Comparison of ENCODE assay signal across 13 cellular contexts in genomic region chr5:160500776-160501175, GRCh38.
DNase-seq lines count a peak whose midpoint lies in the region; ATAC-seq and TF ChIP-seq lines count a peak whose summit lies in the region.
"Had no signal": no experiment of that assay in that cellular context is flagged by ENCODE, and none has a peak within 500 bp of the region (broad histone marks: within the 10 kb centered on the region; RNA-seq: fewer than 3 reads in every experiment).

No MANE protein-coding gene starts in this region.

- H3K4me3 Mint-ChIP-seq in H9: no peak overlapping the region
- H3K4me3 Mint-ChIP-seq: HFFc6, neural crest cell had no signal

- H2AK5ac ChIP-seq in H9 (ENCODE audit: insufficient read length, low read length): no peak overlapping the region

- no peak for TF ChIP-seq EP300 in SK-N-SH (IDR thresholded peaks at IDR 0.05; ENCODE audit: borderline replicate concordance in 1 of 2, low read depth in 1 of 2, low read length in 1 of 2)

- H3K4me1 Mint-ChIP-seq in H9: peaks cover 3 to 5% of the 10 kb centered on the region in 2 experiments

- no peaks in the 10 kb centered on the region for H3K36me3 Mint-ChIP-seq in H9 (ENCODE audit: insufficient read depth in 1 of 3, low read depth in 3 of 3)

- POLR2A ChIA-PET in SK-N-SH (lab: Yijun Ruan, JAX): no interaction called here

- H3K27me3 Mint-ChIP-seq in H9 (ENCODE audit: low read depth): peaks cover 7% of the 10 kb centered on the region

- 73% methylated on average over 1 of the region's 1 CpG for WGBS in SK-N-SH (ENCODE audit: low lambda C conversion rate)
- no CpG with 5 or more reads among the region's 1 CpG for WGBS in H9 (ENCODE audit: extremely low coverage, insufficient read length, low lambda C conversion rate)

- H2AFZ ChIP-seq in SK-N-SH (ENCODE audit: low read depth) (no peak overlapping the region), H9 (ENCODE audit: low read length) (no peak overlapping the region)

- no peak overlapping the region for H2BK20ac ChIP-seq in H9 (ENCODE audit: low read depth, low read length, poor library complexity, severe bottlenecking)

- H3K23ac ChIP-seq in H9 (ENCODE audit: insufficient read length, low read depth, low read length): no peak overlapping the region

- H3K79me2 ChIP-seq in SK-N-SH (ENCODE audit: insufficient read depth) (no peaks in the 10 kb centered on the region), H9 (ENCODE audit: insufficient read depth, low read length) (no peaks in the 10 kb centered on the region)

- no peaks in the 10 kb centered on the region for H3K79me1 ChIP-seq in H9 (ENCODE audit: insufficient read depth, low read depth, low read length, poor library complexity, severe bottlenecking)

- CTCF ChIA-PET in SK-N-SH (lab: Yijun Ruan, JAX): interaction anchor here (0.9 to 1.8 kb wide), 2 partner anchors 9 to 12 kb away, joined by 3 to 5 read pairs; no protein-coding TSS in a partner anchor

- no peak overlapping the region for H4K8ac ChIP-seq in H9 (replicated peaks; ENCODE audit: insufficient read length, low read depth, low read length)

- H2BK5ac ChIP-seq in H9 (ENCODE audit: insufficient read length, low read length): no peak overlapping the region

- no peak overlapping the region for H2BK120ac ChIP-seq in H9 (ENCODE audit: low read depth, low read length, poor library complexity, severe bottlenecking)

- H3K9me3 ChIP-seq in SK-N-SH (no peaks in the 10 kb centered on the region), H9 (ENCODE audit: control insufficient read depth, low read depth, low read length) (no peaks in the 10 kb centered on the region)
- H3K9me3 ChIP-seq: stomach had no signal

- DNase-seq in NCI-H748 treated with DMSO at 0.1 percent for 48 hours (lab: John Stamatoyannopoulos, UW) (peak; percentile 5), medulla oblongata (ENCODE audit: extremely low spot score) (peak; percentile 68), SK-N-SH (no peak), H9 (no peak)
- DNase-seq: activated T-cell treated with anti-CD3 and anti-CD28 coated beads, Interleukin-2, amount 50 U/mL, for 1 hour; HFFc6; NCI-H2081 treated with DMSO at 0.1 percent for 48 hours; stomach had no signal

- H3K9me3 Mint-ChIP-seq in H9: no peaks in the 10 kb centered on the region; a peak in 1 of 5 replicates
- H3K9me3 Mint-ChIP-seq: HFFc6, neural crest cell had no signal

- no peaks in the 10 kb centered on the region for H3K23me2 ChIP-seq in H9 (ENCODE audit: insufficient read length, low read depth, low read length, poor library complexity, severe bottlenecking)

- H3F3A ChIP-seq in SK-N-SH (replicated peaks; ENCODE audit: insufficient read depth): no peaks in the 10 kb centered on the region

- TF ChIP-seq POLR2A in GM18505 (IDR thresholded peaks at IDR 0.05; ENCODE audit: borderline replicate concordance, extremely low read depth, insufficient read depth, insufficient read length): no peak

- H3K56ac ChIP-seq in H9 (ENCODE audit: insufficient read length, low read depth, low read length): no peak overlapping the region

- no peaks in the 10 kb centered on the region for H4K20me1 ChIP-seq in SK-N-SH (ENCODE audit: insufficient read depth)
- no peaks in the 10 kb centered on the region for H4K20me1 ChIP-seq in H9 (ENCODE audit: control insufficient read depth, insufficient read depth, insufficient read length)

- H3K14ac ChIP-seq in H9 (ENCODE audit: insufficient read depth, low read length): no peak overlapping the region

- no peak overlapping the region for H4K5ac ChIP-seq in H9 (ENCODE audit: insufficient read length, low read depth, low read length)

- no peak overlapping the region for H3K27ac ChIP-seq in SK-N-SH (ENCODE audit: low read depth in 2 of 2, low read length in 1 of 2)
- H3K27ac ChIP-seq in H9 (ENCODE audit: insufficient read length, low read depth, low read length): no peak overlapping the region
- H3K27ac ChIP-seq: stomach had no signal

- no peak overlapping the region for H2BK15ac ChIP-seq in H9 (ENCODE audit: low read depth, low read length)

- no peak overlapping the region for H4K91ac ChIP-seq in H9 (ENCODE audit: insufficient read length, low read depth, low read length)

- no peak for TF ChIP-seq RAD21 in SK-N-SH (IDR thresholded peaks at IDR 0.05; ENCODE audit: low read length)

- no peak for TF ChIP-seq CTCF in SK-N-SH (IDR thresholded peaks at IDR 0.05)
- no peak for TF ChIP-seq CTCF in H9 (conservative IDR thresholded peaks at IDR 0.05)

- H2BK12ac ChIP-seq in H9 (ENCODE audit: insufficient read length, low read depth, low read length): no peak overlapping the region

- no peaks in the 10 kb centered on the region for H3K4me1 ChIP-seq in SK-N-SH (ENCODE audit: control insufficient read depth in 1 of 2, insufficient read depth in 2 of 2, low read depth in 1 of 2, low read length in 1 of 2)
- peaks cover 2% of the 10 kb centered on the region; the same call in 1 of the 2 replicates for H3K4me1 ChIP-seq in H9 (ENCODE audit: insufficient read depth, low read length)
- H3K4me1 ChIP-seq: stomach had no signal

- no peak overlapping the region for H3K27ac Mint-ChIP-seq in H9
- H3K27ac Mint-ChIP-seq: HFFc6 had no signal

- H3K9me2 ChIP-seq in SK-N-SH: no peaks in the 10 kb centered on the region

- H3K18ac ChIP-seq in H9 (ENCODE audit: insufficient read length, low read depth, low read length): no peak overlapping the region

- H3K27me3 ChIP-seq in SK-N-SH (ENCODE audit: insufficient read depth): no peaks in the 10 kb centered on the region
- H3K27me3 ChIP-seq in H9 (ENCODE audit: insufficient read depth, low read length): no peaks in the 10 kb centered on the region

- H3K4ac ChIP-seq in H9 (ENCODE audit: low read depth, low read length): no peak overlapping the region

- no peak overlapping the region for H3K4me2 ChIP-seq in SK-N-SH
- H3K4me2 ChIP-seq in H9 (ENCODE audit: insufficient read depth, insufficient read length, low read length): no peak overlapping the region

- ATAC-seq in GM18505 (IDR thresholded peaks at IDR 0.05; ENCODE audit: unreplicated experiment) (peak; percentile 59), HG02759 (IDR thresholded peaks at IDR 0.05; ENCODE audit: unreplicated experiment) (peak; percentile 32), GM18907 (IDR thresholded peaks at IDR 0.05; ENCODE audit: unreplicated experiment) (no peak), HG03521 (IDR thresholded peaks at IDR 0.05; ENCODE audit: unreplicated experiment) (no peak)

- no peaks in the 10 kb centered on the region for H3K36me3 ChIP-seq in SK-N-SH (replicated peaks in 1 of 2; ENCODE audit: control insufficient read depth in 1 of 2, insufficient read depth in 2 of 2, low read length in 1 of 2)
- H3K36me3 ChIP-seq: stomach had no signal

- H3K4me3 ChIP-seq in SK-N-SH (ENCODE audit: low read depth in 2 of 2, low read length in 1 of 2): no peak overlapping the region
- H3K4me3 ChIP-seq: stomach had no signal

- no peak overlapping the region for H3K9ac ChIP-seq in SK-N-SH
- H3K9ac ChIP-seq in H9 (ENCODE audit: extremely low read depth, insufficient read length, low read length): no peak overlapping the region

- no peak overlapping the region for H3T11ph ChIP-seq in H9 (ENCODE audit: low read length)

TF ChIP-seq in SK-N-SH, 30 proteins besides CTCF, POLR2A, EP300 and RAD21 (continues in another document):
- TF ChIP-seq RFX5 (IDR thresholded peaks at IDR 0.05; ENCODE audit: low read length): no peak
- no peak for TF ChIP-seq JUND (IDR thresholded peaks at IDR 0.05)
- TF ChIP-seq GABPA (IDR thresholded peaks at IDR 0.05; ENCODE audit: low read depth): no peak
- no peak for TF ChIP-seq RCOR1 (IDR thresholded peaks at IDR 0.05; ENCODE audit: low read length)
- TF ChIP-seq CHD2 (IDR thresholded peaks at IDR 0.05; ENCODE audit: low read length, partially characterized antibody): no peak
- TF ChIP-seq, protein P1, sequence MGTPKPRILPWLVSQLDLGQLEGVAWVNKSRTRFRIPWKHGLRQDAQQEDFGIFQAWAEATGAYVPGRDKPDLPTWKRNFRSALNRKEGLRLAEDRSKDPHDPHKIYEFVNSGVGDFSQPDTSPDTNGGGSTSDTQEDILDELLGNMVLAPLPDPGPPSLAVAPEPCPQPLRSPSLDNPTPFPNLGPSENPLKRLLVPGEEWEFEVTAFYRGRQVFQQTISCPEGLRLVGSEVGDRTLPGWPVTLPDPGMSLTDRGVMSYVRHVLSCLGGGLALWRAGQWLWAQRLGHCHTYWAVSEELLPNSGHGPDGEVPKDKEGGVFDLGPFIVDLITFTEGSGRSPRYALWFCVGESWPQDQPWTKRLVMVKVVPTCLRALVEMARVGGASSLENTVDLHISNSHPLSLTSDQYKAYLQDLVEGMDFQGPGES (IDR thresholded peaks at IDR 0.05; ENCODE audit: low read depth, low read length): no peak
- TF ChIP-seq SMC3 (IDR thresholded peaks at IDR 0.05; ENCODE audit: low read depth, low read length): no peak
- TF ChIP-seq USF2 (IDR thresholded peaks at IDR 0.05; ENCODE audit: borderline replicate concordance, low read depth, low read length): no peak
- no peak for TF ChIP-seq FOXJ3 (CRISPR knock-in tag; IDR thresholded peaks at IDR 0.05)
- no peak for TF ChIP-seq GATA2 (CRISPR knock-in tag; IDR thresholded peaks at IDR 0.05)
- TF ChIP-seq TCF12 (IDR thresholded peaks at IDR 0.05): no peak
- no peak for TF ChIP-seq PBX3 (IDR thresholded peaks at IDR 0.05)
- TF ChIP-seq, protein P2, sequence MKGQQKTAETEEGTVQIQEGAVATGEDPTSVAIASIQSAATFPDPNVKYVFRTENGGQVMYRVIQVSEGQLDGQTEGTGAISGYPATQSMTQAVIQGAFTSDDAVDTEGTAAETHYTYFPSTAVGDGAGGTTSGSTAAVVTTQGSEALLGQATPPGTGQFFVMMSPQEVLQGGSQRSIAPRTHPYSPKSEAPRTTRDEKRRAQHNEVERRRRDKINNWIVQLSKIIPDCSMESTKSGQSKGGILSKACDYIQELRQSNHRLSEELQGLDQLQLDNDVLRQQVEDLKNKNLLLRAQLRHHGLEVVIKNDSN (IDR thresholded peaks at IDR 0.05; ENCODE audit: borderline replicate concordance, low read depth): no peak
- no peak for TF ChIP-seq YY1 (IDR thresholded peaks at IDR 0.05; ENCODE audit: low read depth)

Comparison
In these comparisons a context has a peak if more than half of its experiments do, and no peak if none do; other contexts are left out.
1. ATAC-seq: peak in GM18505 (single experiment) and HG02759 (single experiment); none in GM18907 (single experiment) and HG03521 (single experiment).
2. DNase-seq: peak in NCI-H748 treated with DMSO at 0.1 percent for 48 hours (single experiment) and medulla oblongata (single experiment); none in SK-N-SH (single experiment) and H9 (single experiment).